ENCODE assay signal across 8 cellular contexts in the genomic region with DNA sequence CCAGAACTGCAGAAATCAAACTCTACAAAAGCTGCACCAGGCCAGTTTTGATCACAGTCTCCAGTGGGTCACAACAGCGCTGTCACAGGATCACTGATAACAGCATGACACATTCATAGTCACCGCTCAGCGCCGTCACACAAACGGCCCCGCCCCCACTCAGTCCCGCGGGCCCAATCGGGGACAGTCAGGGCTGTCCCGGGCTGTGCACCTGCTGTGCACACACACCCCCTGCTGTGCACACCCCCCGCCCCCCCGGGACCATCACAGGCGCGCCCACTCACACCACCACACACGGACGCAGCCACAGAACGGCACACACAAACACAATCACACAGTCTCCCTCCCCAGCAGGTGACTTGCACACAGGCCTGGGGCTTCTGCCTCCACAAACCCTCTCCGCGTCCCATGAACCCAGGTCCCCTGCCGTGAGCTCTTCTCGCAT. TPM values are rescaled to one million over a fixed set of nuclear protein-coding genes. Genes with fewer than 3 reads are reported as not detected.
DNase-seq lines count a peak whose midpoint lies in the region; ATAC-seq, FAIRE-seq and TF ChIP-seq lines count a peak whose summit lies in the region.

No MANE protein-coding gene starts in this region.

- H3K4me1 ChIP-seq in testis: no peaks in the 10 kb centered on the region

- no peak for TF ChIP-seq POLR2A in testis (IDR thresholded peaks at IDR 0.05)

- H3K9me3 ChIP-seq in testis: no peaks in the 10 kb centered on the region

- ATAC-seq in GM18511 (IDR thresholded peaks at IDR 0.05; ENCODE audit: unreplicated experiment) (peak; percentile 85), HG03064 (IDR thresholded peaks at IDR 0.05; ENCODE audit: low read depth, unreplicated experiment) (peak; percentile 64)

- no peaks in the 10 kb centered on the region for H3K36me3 ChIP-seq in testis (ENCODE audit: low read depth, missing control alignments)

- peak overlapping the region; percentile 84 for H3K4me3 ChIP-seq in testis

- no peak for TF ChIP-seq CTCF in testis (IDR thresholded peaks at IDR 0.05)

- no peak for FAIRE-seq in RCC 7860 (lab: Jason Lieb, UNC)

- DNase-seq in RCC 7860 (ENCODE audit: low spot score): peak; percentile 51
- peak; percentile 81 for DNase-seq in activated effector memory CD4-positive, alpha-beta T cell treated with Interleukin-2 at 50 U/mL for 16 hours
- DNase-seq in globus pallidus (ENCODE audit: low spot score): peak; percentile 76
- peak; percentile 27 for DNase-seq in occipital lobe (lab: John Stamatoyannopoulos, UW)
- DNase-seq in testis: peak; percentile 80
- DNase-seq in DMS79 (lab: John Stamatoyannopoulos, UW): no peak

- WGBS in testis, 2 donors: 0% methylated on average over 21 of the region's 21 CpGs; no CpG with 5 or more reads in 1 of the 2 donors

- H3K27me3 ChIP-seq in testis: no peaks in the 10 kb centered on the region

- intact Hi-C loops in testis (cut with DNase I; ENCODE audit: low total_unique reads): no loop called here

- H3K27ac ChIP-seq in testis: peak overlapping the region; percentile 80 to 86

RNA-seq across cellular contexts. Expression of a gene that starts 0.4 kb away (rescaled TPM):
- total RNA-seq in occipital lobe: 110 TPM
- total RNA-seq in testis: 10 to 100 TPM; 21.7 to 26.8 TPM
- 5.9 TPM for polyA plus RNA-seq in testis (ENCODE audit: insufficient read depth, low read depth, low replicate concordance)

RNA-seq across cellular contexts. Expression of a gene that starts 31.6 kb away (rescaled TPM):
- total RNA-seq in occipital lobe: 57.9 TPM
- 10 to 100 TPM; 20.3 to 20.5 TPM for total RNA-seq in testis
- 18.8 TPM for polyA plus RNA-seq in testis (ENCODE audit: insufficient read depth, low read depth, low replicate concordance)
